ENCODE assay signal across 8 cellular contexts in genomic region chr7:139771001-139771956, GRCh38. TPM values are rescaled to one million over a fixed set of nuclear protein-coding genes. Genes with fewer than 3 reads are reported as not detected.
A peak's percentile ranks its signal among the peaks of the same experiment; 100 is the strongest.
DNase-seq lines count a peak whose midpoint lies in the region; ATAC-seq and TF ChIP-seq lines count a peak whose summit lies in the region.

No MANE protein-coding gene starts in this region.

- no peak for ATAC-seq in right lobe of liver
- no peak for ATAC-seq in left colon

- no peaks in the 10 kb centered on the region for H3K27me3 ChIP-seq in right lobe of liver

- H3K4me3 ChIP-seq in astrocyte of the spinal cord (ENCODE audit: low read depth, low read length) = no peak overlapping the region
- peak overlapping the region in 2 of 3 donors; percentile 17 to 25 for H3K4me3 ChIP-seq in right lobe of liver

- H3K27ac ChIP-seq in right lobe of liver = peak overlapping the region; percentile 35 to 64 (median 54)

- peaks cover 5% of the 10 kb centered on the region for H3K27me3 Mint-ChIP-seq in endothelial cell (ENCODE audit: unreplicated experiment)

- DNase-seq in AML-193 (lab: John Stamatoyannopoulos, UW) (peak; percentile 54 to 74), M059J (ENCODE audit: low read depth) (peak; percentile 94), astrocyte of the spinal cord (ENCODE audit: low read depth, low spot score) (peak; percentile 95), right lobe of liver (no peak), left colon (no peak), endothelial cell (ENCODE audit: low spot score) (no peak), mesenteric fat pad (ENCODE audit: low spot score) (no peak), UCSD-AML1 (lab: John Stamatoyannopoulos, UW; ENCODE audit: unreplicated experiment) (no peak)

- intact Hi-C loops in right lobe of liver (cut with DNase I) = no loop called here
- intact Hi-C loops in left colon (cut with DNase I, micrococcal nuclease) = loop anchor here in 1 of 2 donors (10.0 kb wide), 2 partner anchors 126 to 234 kb away; no protein-coding TSS in a partner anchor

- peaks cover 0 to 88% (median 32%) of the 10 kb centered on the region in 4 donors for H3K4me1 ChIP-seq in right lobe of liver

- in situ Hi-C loops in astrocyte of the spinal cord (cut with HindIII; ENCODE audit: low sequenced_read_pairs) = no loop called here

- H3K27ac Mint-ChIP-seq in endothelial cell (ENCODE audit: unreplicated experiment) = no peak overlapping the region

- peaks cover 10% of the 10 kb centered on the region for H3K36me3 Mint-ChIP-seq in endothelial cell (ENCODE audit: low read depth, unreplicated experiment)

- peaks cover 47% of the 10 kb centered on the region for H3K4me1 Mint-ChIP-seq in endothelial cell (ENCODE audit: unreplicated experiment)

- TF ChIP-seq CTCF in astrocyte of the spinal cord (IDR thresholded peaks at IDR 0.05; ENCODE audit: low read depth, low read length) (no peak), right lobe of liver (IDR thresholded peaks at IDR 0.05) (no peak), endothelial cell (IDR thresholded peaks at IDR 0.05; ENCODE audit: unreplicated experiment) (no peak)

- H3K4me3 Mint-ChIP-seq in endothelial cell (ENCODE audit: unreplicated experiment) = no peak overlapping the region

- no peaks in the 10 kb centered on the region for H3K9me3 Mint-ChIP-seq in endothelial cell (ENCODE audit: unreplicated experiment)

- no peak for TF ChIP-seq POLR2A in right lobe of liver (IDR thresholded peaks at IDR 0.05)

- WGBS in right lobe of liver (ENCODE audit: insufficient coverage, low coverage, low lambda C conversion rate, missing lambda C conversion rate) = 41% methylated on average over 14 of the region's 15 CpGs

- no peaks in the 10 kb centered on the region for H3K9me3 ChIP-seq in right lobe of liver

- H3K36me3 ChIP-seq in right lobe of liver = no peaks in the 10 kb centered on the region

RNA-seq across cellular contexts. Expression of gene HIPK2, which starts 6.5 kb away (rescaled TPM):
- 12.1 and 18.3 TPM in 2 replicates for total RNA-seq in M059J (2014; rRNA removed; shearing (Covaris generic))
- total RNA-seq in right lobe of liver (10 to 100 TPM; 48.5 to 68.0 (median 59.6) TPM), left colon (10 to 100 TPM; 36.4 to 37.8 TPM), endothelial cell (ENCODE audit: unreplicated experiment) (47.2 TPM), mesenteric fat pad (217 TPM)

RNA-seq across cellular contexts. Expression of gene TBXAS1, which starts 57.8 kb away (rescaled TPM):
- total RNA-seq in M059J (2014; rRNA removed; shearing (Covaris generic)) = 5.3 and 7.8 TPM in 2 replicates
- total RNA-seq in right lobe of liver (10 to 100 TPM in 4 of 6 experiments, 1 to 10 TPM in 2; 7.6 to 15.6 (median 12.2) TPM), left colon (10 to 100 TPM in 1 of 2 donors, 1 to 10 TPM in 1; 8.4 to 10.3 TPM), endothelial cell (ENCODE audit: unreplicated experiment) (1.3 TPM), mesenteric fat pad (35.2 TPM)

Comparison
In these comparisons a context has a peak if more than half of its experiments do, and no peak if none do; other contexts are left out.
1. DNase-seq: peak in AML-193 (2 of 2), M059J (single experiment) and astrocyte of the spinal cord (single experiment); none in right lobe of liver (0 of 3), left colon (0 of 2), endothelial cell (single experiment), mesenteric fat pad (single experiment) and UCSD-AML1 (single experiment).